Comparison of ENCODE assay signal across 1 cellular context in genomic region chr4:39655866-39656265, GRCh38.
TF ChIP-seq lines count a peak whose summit lies in the region.

No MANE protein-coding gene starts in this region.

TF ChIP-seq in A549, 52 proteins besides CTCF, POLR2A, EP300 and RAD21 (continued from another document):
- TF ChIP-seq MAZ (IDR thresholded peaks at IDR 0.05; ENCODE audit: borderline replicate concordance, low read depth, low read length), result no peak
TF ChIP-seq in A549: peak in this region for 0.
